1 cellular context compared by ENCODE assay signal in genomic region chrX:156008915-156009314, GRCh38.
TF ChIP-seq lines count a peak whose summit lies in the region.

No MANE protein-coding gene starts in this region.

TF ChIP-seq in K562, 482 proteins besides CTCF, POLR2A, EP300 and RAD21 (continued from another document and continues in another):
- TF ChIP-seq, protein P1, sequence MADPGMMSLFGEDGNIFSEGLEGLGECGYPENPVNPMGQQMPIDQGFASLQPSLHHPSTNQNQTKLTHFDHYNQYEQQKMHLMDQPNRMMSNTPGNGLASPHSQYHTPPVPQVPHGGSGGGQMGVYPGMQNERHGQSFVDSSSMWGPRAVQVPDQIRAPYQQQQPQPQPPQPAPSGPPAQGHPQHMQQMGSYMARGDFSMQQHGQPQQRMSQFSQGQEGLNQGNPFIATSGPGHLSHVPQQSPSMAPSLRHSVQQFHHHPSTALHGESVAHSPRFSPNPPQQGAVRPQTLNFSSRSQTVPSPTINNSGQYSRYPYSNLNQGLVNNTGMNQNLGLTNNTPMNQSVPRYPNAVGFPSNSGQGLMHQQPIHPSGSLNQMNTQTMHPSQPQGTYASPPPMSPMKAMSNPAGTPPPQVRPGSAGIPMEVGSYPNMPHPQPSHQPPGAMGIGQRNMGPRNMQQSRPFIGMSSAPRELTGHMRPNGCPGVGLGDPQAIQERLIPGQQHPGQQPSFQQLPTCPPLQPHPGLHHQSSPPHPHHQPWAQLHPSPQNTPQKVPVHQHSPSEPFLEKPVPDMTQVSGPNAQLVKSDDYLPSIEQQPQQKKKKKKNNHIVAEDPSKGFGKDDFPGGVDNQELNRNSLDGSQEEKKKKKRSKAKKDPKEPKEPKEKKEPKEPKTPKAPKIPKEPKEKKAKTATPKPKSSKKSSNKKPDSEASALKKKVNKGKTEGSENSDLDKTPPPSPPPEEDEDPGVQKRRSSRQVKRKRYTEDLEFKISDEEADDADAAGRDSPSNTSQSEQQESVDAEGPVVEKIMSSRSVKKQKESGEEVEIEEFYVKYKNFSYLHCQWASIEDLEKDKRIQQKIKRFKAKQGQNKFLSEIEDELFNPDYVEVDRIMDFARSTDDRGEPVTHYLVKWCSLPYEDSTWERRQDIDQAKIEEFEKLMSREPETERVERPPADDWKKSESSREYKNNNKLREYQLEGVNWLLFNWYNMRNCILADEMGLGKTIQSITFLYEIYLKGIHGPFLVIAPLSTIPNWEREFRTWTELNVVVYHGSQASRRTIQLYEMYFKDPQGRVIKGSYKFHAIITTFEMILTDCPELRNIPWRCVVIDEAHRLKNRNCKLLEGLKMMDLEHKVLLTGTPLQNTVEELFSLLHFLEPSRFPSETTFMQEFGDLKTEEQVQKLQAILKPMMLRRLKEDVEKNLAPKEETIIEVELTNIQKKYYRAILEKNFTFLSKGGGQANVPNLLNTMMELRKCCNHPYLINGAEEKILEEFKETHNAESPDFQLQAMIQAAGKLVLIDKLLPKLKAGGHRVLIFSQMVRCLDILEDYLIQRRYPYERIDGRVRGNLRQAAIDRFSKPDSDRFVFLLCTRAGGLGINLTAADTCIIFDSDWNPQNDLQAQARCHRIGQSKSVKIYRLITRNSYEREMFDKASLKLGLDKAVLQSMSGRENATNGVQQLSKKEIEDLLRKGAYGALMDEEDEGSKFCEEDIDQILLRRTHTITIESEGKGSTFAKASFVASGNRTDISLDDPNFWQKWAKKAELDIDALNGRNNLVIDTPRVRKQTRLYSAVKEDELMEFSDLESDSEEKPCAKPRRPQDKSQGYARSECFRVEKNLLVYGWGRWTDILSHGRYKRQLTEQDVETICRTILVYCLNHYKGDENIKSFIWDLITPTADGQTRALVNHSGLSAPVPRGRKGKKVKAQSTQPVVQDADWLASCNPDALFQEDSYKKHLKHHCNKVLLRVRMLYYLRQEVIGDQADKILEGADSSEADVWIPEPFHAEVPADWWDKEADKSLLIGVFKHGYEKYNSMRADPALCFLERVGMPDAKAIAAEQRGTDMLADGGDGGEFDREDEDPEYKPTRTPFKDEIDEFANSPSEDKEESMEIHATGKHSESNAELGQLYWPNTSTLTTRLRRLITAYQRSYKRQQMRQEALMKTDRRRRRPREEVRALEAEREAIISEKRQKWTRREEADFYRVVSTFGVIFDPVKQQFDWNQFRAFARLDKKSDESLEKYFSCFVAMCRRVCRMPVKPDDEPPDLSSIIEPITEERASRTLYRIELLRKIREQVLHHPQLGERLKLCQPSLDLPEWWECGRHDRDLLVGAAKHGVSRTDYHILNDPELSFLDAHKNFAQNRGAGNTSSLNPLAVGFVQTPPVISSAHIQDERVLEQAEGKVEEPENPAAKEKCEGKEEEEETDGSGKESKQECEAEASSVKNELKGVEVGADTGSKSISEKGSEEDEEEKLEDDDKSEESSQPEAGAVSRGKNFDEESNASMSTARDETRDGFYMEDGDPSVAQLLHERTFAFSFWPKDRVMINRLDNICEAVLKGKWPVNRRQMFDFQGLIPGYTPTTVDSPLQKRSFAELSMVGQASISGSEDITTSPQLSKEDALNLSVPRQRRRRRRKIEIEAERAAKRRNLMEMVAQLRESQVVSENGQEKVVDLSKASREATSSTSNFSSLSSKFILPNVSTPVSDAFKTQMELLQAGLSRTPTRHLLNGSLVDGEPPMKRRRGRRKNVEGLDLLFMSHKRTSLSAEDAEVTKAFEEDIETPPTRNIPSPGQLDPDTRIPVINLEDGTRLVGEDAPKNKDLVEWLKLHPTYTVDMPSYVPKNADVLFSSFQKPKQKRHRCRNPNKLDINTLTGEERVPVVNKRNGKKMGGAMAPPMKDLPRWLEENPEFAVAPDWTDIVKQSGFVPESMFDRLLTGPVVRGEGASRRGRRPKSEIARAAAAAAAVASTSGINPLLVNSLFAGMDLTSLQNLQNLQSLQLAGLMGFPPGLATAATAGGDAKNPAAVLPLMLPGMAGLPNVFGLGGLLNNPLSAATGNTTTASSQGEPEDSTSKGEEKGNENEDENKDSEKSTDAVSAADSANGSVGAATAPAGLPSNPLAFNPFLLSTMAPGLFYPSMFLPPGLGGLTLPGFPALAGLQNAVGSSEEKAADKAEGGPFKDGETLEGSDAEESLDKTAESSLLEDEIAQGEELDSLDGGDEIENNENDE (IDR thresholded peaks at IDR 0.05; ENCODE audit: low read depth, low read length), result no peak
- TF ChIP-seq E2F5 (CRISPR knock-in tag; IDR thresholded peaks at IDR 0.05), result no peak
- no peak for TF ChIP-seq ZFP36 (IDR thresholded peaks at IDR 0.05; ENCODE audit: low read depth, low read length, partially characterized antibody)
- no peak for TF ChIP-seq RBM14 (IDR thresholded peaks at IDR 0.05; ENCODE audit: borderline replicate concordance, insufficient read depth, low read depth, low read length)
- TF ChIP-seq ELF4 (CRISPR knock-in tag; IDR thresholded peaks at IDR 0.05), result no peak
- no peak for TF ChIP-seq CCNT2 (IDR thresholded peaks at IDR 0.05; ENCODE audit: borderline replicate concordance, extremely low read depth, insufficient read length, low read depth, low read length)
- no peak for TF ChIP-seq TCF7 (IDR thresholded peaks at IDR 0.05; ENCODE audit: borderline replicate concordance)
- no peak for TF ChIP-seq RAD51 (IDR thresholded peaks at IDR 0.05; ENCODE audit: borderline replicate concordance, low read depth)
- TF ChIP-seq, protein P2, sequence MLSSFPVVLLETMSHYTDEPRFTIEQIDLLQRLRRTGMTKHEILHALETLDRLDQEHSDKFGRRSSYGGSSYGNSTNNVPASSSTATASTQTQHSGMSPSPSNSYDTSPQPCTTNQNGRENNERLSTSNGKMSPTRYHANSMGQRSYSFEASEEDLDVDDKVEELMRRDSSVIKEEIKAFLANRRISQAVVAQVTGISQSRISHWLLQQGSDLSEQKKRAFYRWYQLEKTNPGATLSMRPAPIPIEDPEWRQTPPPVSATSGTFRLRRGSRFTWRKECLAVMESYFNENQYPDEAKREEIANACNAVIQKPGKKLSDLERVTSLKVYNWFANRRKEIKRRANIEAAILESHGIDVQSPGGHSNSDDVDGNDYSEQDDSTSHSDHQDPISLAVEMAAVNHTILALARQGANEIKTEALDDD (IDR thresholded peaks at IDR 0.05), result no peak
- TF ChIP-seq HEY1 (CRISPR knock-in tag; IDR thresholded peaks at IDR 0.05; ENCODE audit: borderline replicate concordance), result no peak
- TF ChIP-seq NELFE (IDR thresholded peaks at IDR 0.05; ENCODE audit: insufficient read depth, insufficient read length), result no peak
- TF ChIP-seq ZNF511 (CRISPR knock-in tag; IDR thresholded peaks at IDR 0.05), result no peak
- TF ChIP-seq CSDE1 (IDR thresholded peaks at IDR 0.05), result 0 out of 4 replicates have a peak, but pooled peaks of 1 of the 2 experiments have one; percentile 59
- peak; percentile 85 for TF ChIP-seq PHF20 (IDR thresholded peaks at IDR 0.05; ENCODE audit: partially characterized antibody)
- TF ChIP-seq HDAC1 (IDR thresholded peaks at IDR 0.05), result peak in 1 of 2 experiments; percentile 45; a peak in 1 of 4 replicates
- no peak for TF ChIP-seq ZSCAN29 (IDR thresholded peaks at IDR 0.05)
- 0 out of 2 replicates have a peak, but pooled peaks have one; percentile 46 for TF ChIP-seq NFRKB (IDR thresholded peaks at IDR 0.05; ENCODE audit: low read depth)
- TF ChIP-seq, protein P3, sequence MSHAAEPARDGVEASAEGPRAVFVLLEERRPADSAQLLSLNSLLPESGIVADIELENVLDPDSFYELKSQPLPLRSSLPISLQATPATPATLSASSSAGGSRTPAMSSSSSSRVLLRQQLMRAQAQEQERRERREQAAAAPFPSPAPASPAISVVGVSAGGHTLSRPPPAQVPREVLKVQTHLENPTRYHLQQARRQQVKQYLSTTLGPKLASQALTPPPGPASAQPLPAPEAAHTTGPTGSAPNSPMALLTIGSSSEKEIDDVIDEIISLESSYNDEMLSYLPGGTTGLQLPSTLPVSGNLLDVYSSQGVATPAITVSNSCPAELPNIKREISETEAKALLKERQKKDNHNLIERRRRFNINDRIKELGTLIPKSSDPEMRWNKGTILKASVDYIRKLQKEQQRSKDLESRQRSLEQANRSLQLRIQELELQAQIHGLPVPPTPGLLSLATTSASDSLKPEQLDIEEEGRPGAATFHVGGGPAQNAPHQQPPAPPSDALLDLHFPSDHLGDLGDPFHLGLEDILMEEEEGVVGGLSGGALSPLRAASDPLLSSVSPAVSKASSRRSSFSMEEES (CRISPR knock-in tag; IDR thresholded peaks at IDR 0.05), result no peak
- no peak for TF ChIP-seq HMGN3 (IDR thresholded peaks at IDR 0.05; ENCODE audit: borderline replicate concordance, extremely low read depth, insufficient read length, low read depth, low read length)
- TF ChIP-seq NKRF (IDR thresholded peaks at IDR 0.05; ENCODE audit: borderline replicate concordance), result peak; percentile 68
- no peak for TF ChIP-seq EWSR1 (IDR thresholded peaks at IDR 0.05; ENCODE audit: borderline replicate concordance, low read depth, partially characterized antibody)
- no peak for TF ChIP-seq ZNF589 (CRISPR knock-in tag; IDR thresholded peaks at IDR 0.05; ENCODE audit: low read depth)
- no peak for TF ChIP-seq SETDB1 (IDR thresholded peaks at IDR 0.05; ENCODE audit: low read length)
- no peak for TF ChIP-seq ZNF561 (CRISPR knock-in tag; conservative IDR thresholded peaks at IDR 0.05)
- TF ChIP-seq ZNF347 (CRISPR knock-in tag; IDR thresholded peaks at IDR 0.05; ENCODE audit: low read depth), result no peak
- no peak for TF ChIP-seq BDP1 (IDR thresholded peaks at IDR 0.05; ENCODE audit: insufficient read depth, insufficient read length)
- TF ChIP-seq ZNF224 (CRISPR knock-in tag; IDR thresholded peaks at IDR 0.05), result no peak
- no peak for TF ChIP-seq ELF1 (tag; IDR thresholded peaks at IDR 0.05)
- TF ChIP-seq ZBTB43 (CRISPR knock-in tag; IDR thresholded peaks at IDR 0.05), result no peak
- TF ChIP-seq, protein P4, sequence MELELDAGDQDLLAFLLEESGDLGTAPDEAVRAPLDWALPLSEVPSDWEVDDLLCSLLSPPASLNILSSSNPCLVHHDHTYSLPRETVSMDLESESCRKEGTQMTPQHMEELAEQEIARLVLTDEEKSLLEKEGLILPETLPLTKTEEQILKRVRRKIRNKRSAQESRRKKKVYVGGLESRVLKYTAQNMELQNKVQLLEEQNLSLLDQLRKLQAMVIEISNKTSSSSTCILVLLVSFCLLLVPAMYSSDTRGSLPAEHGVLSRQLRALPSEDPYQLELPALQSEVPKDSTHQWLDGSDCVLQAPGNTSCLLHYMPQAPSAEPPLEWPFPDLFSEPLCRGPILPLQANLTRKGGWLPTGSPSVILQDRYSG (tag; conservative IDR thresholded peaks at IDR 0.05; ENCODE audit: low read depth), result no peak
- TF ChIP-seq ATF1 (CRISPR knock-in tag; IDR thresholded peaks at IDR 0.05), result no peak
- no peak for TF ChIP-seq ATF1 (tag; IDR thresholded peaks at IDR 0.05)
- TF ChIP-seq ERF (CRISPR knock-in tag; IDR thresholded peaks at IDR 0.05), result no peak
- no peak for TF ChIP-seq PTBP1 (IDR thresholded peaks at IDR 0.05; ENCODE audit: low read depth, low read length)
- 0 out of 4 replicates have a peak, but pooled peaks of 1 of the 2 experiments have one; percentile 39 for TF ChIP-seq ARNT (IDR thresholded peaks at IDR 0.05)
- TF ChIP-seq YY1 (IDR thresholded peaks at IDR 0.05; ENCODE audit: borderline replicate concordance in 1 of 3, control insufficient read depth in 1 of 3, extremely low read depth in 1 of 3, insufficient read depth in 3 of 3, insufficient read length in 1 of 3, insufficient replicate concordance in 2 of 3, low read depth in 1 of 3, low read length in 2 of 3), result no peak
- TF ChIP-seq, protein P5, sequence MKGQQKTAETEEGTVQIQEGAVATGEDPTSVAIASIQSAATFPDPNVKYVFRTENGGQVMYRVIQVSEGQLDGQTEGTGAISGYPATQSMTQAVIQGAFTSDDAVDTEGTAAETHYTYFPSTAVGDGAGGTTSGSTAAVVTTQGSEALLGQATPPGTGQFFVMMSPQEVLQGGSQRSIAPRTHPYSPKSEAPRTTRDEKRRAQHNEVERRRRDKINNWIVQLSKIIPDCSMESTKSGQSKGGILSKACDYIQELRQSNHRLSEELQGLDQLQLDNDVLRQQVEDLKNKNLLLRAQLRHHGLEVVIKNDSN (CRISPR knock-in tag; IDR thresholded peaks at IDR 0.05), result no peak
- TF ChIP-seq HIVEP1 (CRISPR knock-in tag; IDR thresholded peaks at IDR 0.05), result no peak
